9 cellular contexts compared by ENCODE assay signal in the genomic region with DNA sequence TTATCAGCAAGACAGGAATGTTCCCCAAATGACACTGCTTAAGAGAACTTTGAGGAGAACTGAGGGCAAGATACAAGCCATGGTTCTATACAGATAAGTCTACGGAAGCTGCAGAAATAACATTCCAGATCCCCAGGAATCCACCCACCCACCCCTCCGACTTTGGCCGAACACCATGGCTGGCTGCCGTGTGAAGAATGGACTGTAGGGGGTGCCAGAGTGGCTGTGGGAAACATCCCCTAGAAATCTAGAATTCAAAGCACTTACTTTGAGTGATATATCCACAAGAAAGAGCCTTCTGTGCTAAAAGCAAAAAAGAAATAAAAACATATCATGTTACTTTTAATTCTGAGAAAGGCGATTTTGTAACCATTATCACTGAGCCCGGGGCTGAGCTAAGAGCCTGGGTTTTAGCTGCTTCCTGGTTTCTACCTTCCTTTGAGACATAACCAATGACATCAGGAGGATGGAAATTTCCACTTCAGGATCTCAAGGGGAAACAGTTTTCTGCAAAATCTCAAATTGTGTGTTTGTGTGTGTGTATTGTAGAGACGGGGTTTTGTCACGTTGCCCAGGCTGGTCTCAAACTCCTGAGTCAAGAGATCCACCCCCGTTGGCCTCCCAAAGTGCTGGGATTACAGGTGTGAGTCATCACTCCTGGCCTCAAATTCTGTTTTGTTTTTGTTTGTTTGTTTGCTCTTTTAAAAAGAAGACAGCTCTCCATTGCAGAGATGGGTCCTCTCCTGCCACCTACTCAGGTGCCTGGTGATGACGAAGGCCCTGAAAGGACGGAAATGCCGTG. TPM values are rescaled to one million over a fixed set of nuclear protein-coding genes. Genes with fewer than 3 reads are reported as not detected.
DNase-seq lines count a peak whose midpoint lies in the region; ATAC-seq and TF ChIP-seq lines count a peak whose summit lies in the region.
"Had no signal": no experiment of that assay in that cellular context is flagged by ENCODE, and none has a peak within 500 bp of the region (broad histone marks: within the 10 kb centered on the region; RNA-seq: fewer than 3 reads in every experiment).

No MANE protein-coding gene starts in this region.

- ATAC-seq in PC-3 (no peak), GM18517 (IDR thresholded peaks at IDR 0.05; ENCODE audit: unreplicated experiment) (no peak), HG02763 (IDR thresholded peaks at IDR 0.05; ENCODE audit: unreplicated experiment) (no peak)

- BruUV-seq in PC-3 (replicated peaks; lab: Mats Ljungman, UMichigan), result no TSS peak

- H3K27me3 ChIP-seq in PC-3 (ENCODE audit: low read length), result peaks cover 6% of the 10 kb centered on the region; the same call in 1 of the 2 replicates
- H3K27me3 ChIP-seq in osteoblast (ENCODE audit: insufficient read depth, low read length), result peaks cover 21% of the 10 kb centered on the region

- H3K9ac ChIP-seq in PC-3 (ENCODE audit: low read length), result no peak overlapping the region

- H3K27me3 Mint-ChIP-seq in activated naive CD4-positive, alpha-beta T cell treated with anti-CD3 and anti-CD28 coated beads, Interleukin-2, amount 10 ng/mL, durations not matched to agents 7 days and 5 days, result peaks cover 49% of the 10 kb centered on the region

- no peak overlapping the region for H3K4me3 Mint-ChIP-seq in activated naive CD4-positive, alpha-beta T cell treated with anti-CD3 and anti-CD28 coated beads, Interleukin-2, amount 10 ng/mL, durations not matched to agents 7 days and 5 days
- H3K4me3 Mint-ChIP-seq: activated naive CD8-positive, alpha-beta T cell treated with anti-CD3 and anti-CD28 coated beads, Interleukin-2, amount 10 ng/mL, durations not matched to agents 7 days and 5 days had no signal

- POLR2A ChIA-PET in PC-3 (lab: Charles Lee; ENCODE audit: unreplicated experiment), result no interaction called here

- peak; percentile 63 for TF ChIP-seq CTCF in PC-3 (conservative IDR thresholded peaks at IDR 0.05; ENCODE audit: low read depth, low read length)
- peak; percentile 77 for TF ChIP-seq CTCF in epithelial cell of proximal tubule (conservative IDR thresholded peaks at IDR 0.05; ENCODE audit: low read depth, low read length)
- TF ChIP-seq CTCF in osteoblast (IDR thresholded peaks at IDR 0.05; ENCODE audit: extremely low read depth, low read depth, low read length), result peak; percentile 68

- no peaks in the 10 kb centered on the region for H3K9me3 Mint-ChIP-seq in activated naive CD4-positive, alpha-beta T cell treated with anti-CD3 and anti-CD28 coated beads, Interleukin-2, amount 10 ng/mL, durations not matched to agents 7 days and 5 days
- H3K9me3 Mint-ChIP-seq: activated naive CD8-positive, alpha-beta T cell treated with anti-CD3 and anti-CD28 coated beads, Interleukin-2, amount 10 ng/mL, durations not matched to agents 7 days and 5 days had no signal

- peak; percentile 40 for DNase-seq in activated naive CD4-positive, alpha-beta T cell treated with anti-CD3 and anti-CD28 coated beads, Interleukin-2, amount 10 ng/mL, durations not matched to agents 7 days and 5 days
- no peak for DNase-seq in activated naive CD4-positive, alpha-beta T cell treated with anti-CD3 and anti-CD28 coated beads, Interleukin-2, amount 50 U/mL, for 16 hours
- DNase-seq in PC-3 (peak; percentile 29), epithelial cell of proximal tubule (ENCODE audit: low read depth) (no peak), osteoblast (ENCODE audit: insufficient read length, low spot score, missing footprints) (peak; percentile 82), activated gamma-delta T cell treated with Interleukin-2 at 50 U/mL for 16 hours (no peak)
- DNase-seq: activated naive CD8-positive, alpha-beta T cell treated with anti-CD3 and anti-CD28 coated beads, Interleukin-2, amount 10 ng/mL, durations not matched to agents 7 days and 5 days had no signal

- no peaks in the 10 kb centered on the region; the same call in 1 of the 2 replicates for H3K36me3 ChIP-seq in PC-3 (ENCODE audit: low read depth, low read length)
- no peaks in the 10 kb centered on the region for H3K36me3 ChIP-seq in osteoblast (ENCODE audit: insufficient read depth, low read length)

- H3K4me3 ChIP-seq in PC-3 (ENCODE audit: low read length) (no peak overlapping the region), epithelial cell of proximal tubule (ENCODE audit: low read depth, low read length) (no peak overlapping the region), osteoblast (ENCODE audit: insufficient read depth, low read length) (no peak overlapping the region)

- H2AFZ ChIP-seq in PC-3 (ENCODE audit: low read length) (no peak overlapping the region), osteoblast (ENCODE audit: low read length) (no peak overlapping the region)

- no peaks in the 10 kb centered on the region for H3K4me1 ChIP-seq in PC-3 (ENCODE audit: insufficient read depth, low read length)
- H3K4me1 ChIP-seq in osteoblast (ENCODE audit: insufficient read depth, low read length), result no peaks in the 10 kb centered on the region

- H3K79me2 ChIP-seq in PC-3 (ENCODE audit: low read length) (no peaks in the 10 kb centered on the region), osteoblast (ENCODE audit: insufficient read depth, low read length) (no peaks in the 10 kb centered on the region)

- no peak overlapping the region for H3K27ac Mint-ChIP-seq in activated naive CD4-positive, alpha-beta T cell treated with anti-CD3 and anti-CD28 coated beads, Interleukin-2, amount 10 ng/mL, durations not matched to agents 7 days and 5 days
- H3K27ac Mint-ChIP-seq: activated naive CD8-positive, alpha-beta T cell treated with anti-CD3 and anti-CD28 coated beads, Interleukin-2, amount 10 ng/mL, durations not matched to agents 7 days and 5 days had no signal

- H3K27ac ChIP-seq in PC-3 (ENCODE audit: low read length), result no peak overlapping the region
- H3K27ac ChIP-seq in osteoblast (ENCODE audit: low read depth, low read length), result no peak overlapping the region

- intact Hi-C loops in PC-3 (cut with micrococcal nuclease), result no loop called here

- H3K4me2 ChIP-seq in PC-3 (ENCODE audit: low read length) (no peak overlapping the region), osteoblast (ENCODE audit: insufficient read depth, low read length) (no peak overlapping the region)

- no peaks in the 10 kb centered on the region for H3K9me2 ChIP-seq in PC-3 (replicated peaks; ENCODE audit: low read length)

- CTCF ChIA-PET in activated naive CD4-positive, alpha-beta T cell treated with anti-CD3 and anti-CD28 coated beads, Interleukin-2, amount 10 ng/mL, durations not matched to agents 7 days and 5 days (lab: Charles Lee), result interaction anchor here (1.2 to 2.3 kb wide), 3 partner anchors 9 to 28 kb away, joined by 3 to 10 read pairs (median 3); no protein-coding TSS in a partner anchor
- CTCF ChIA-PET in PC-3 (lab: Charles Lee), result no interaction called here

- no peaks in the 10 kb centered on the region for H3F3A ChIP-seq in PC-3 (ENCODE audit: low read length, unreplicated experiment)

- no peaks in the 10 kb centered on the region for H3K4me1 Mint-ChIP-seq in activated naive CD4-positive, alpha-beta T cell treated with anti-CD3 and anti-CD28 coated beads, Interleukin-2, amount 10 ng/mL, durations not matched to agents 7 days and 5 days

- no peaks in the 10 kb centered on the region for H3K36me3 Mint-ChIP-seq in activated naive CD4-positive, alpha-beta T cell treated with anti-CD3 and anti-CD28 coated beads, Interleukin-2, amount 10 ng/mL, durations not matched to agents 7 days and 5 days
- H3K36me3 Mint-ChIP-seq: activated naive CD8-positive, alpha-beta T cell treated with anti-CD3 and anti-CD28 coated beads, Interleukin-2, amount 10 ng/mL, durations not matched to agents 7 days and 5 days had no signal

- H3K9me3 ChIP-seq in PC-3 (ENCODE audit: low read length) (no peaks in the 10 kb centered on the region), osteoblast (ENCODE audit: low read depth, low read length) (no peaks in the 10 kb centered on the region)

- H4K20me1 ChIP-seq in PC-3 (ENCODE audit: low read length), result no peaks in the 10 kb centered on the region
- no peaks in the 10 kb centered on the region for H4K20me1 ChIP-seq in osteoblast (ENCODE audit: insufficient read depth, low read length)

RNA-seq across cellular contexts. Expression of gene GGTA1, which starts 36.4 kb away (rescaled TPM):
- total RNA-seq in PC-3 (2014; rRNA removed), result not detected in 2 replicates
- total RNA-seq in epithelial cell of proximal tubule, result 0.14 TPM in 1 of 2 replicates, not detected in the other
- total RNA-seq in osteoblast, result not detected in 2 replicates
- total RNA-seq: activated naive CD8-positive, alpha-beta T cell treated with anti-CD3 and anti-CD28 coated beads, Interleukin-2, amount 10 ng/mL, durations not matched to agents 7 days and 5 days had no signal

Comparison
In these comparisons a context has a peak if more than half of its experiments do, and no peak if none do; other contexts are left out.
1. DNase-seq: peak in activated naive CD4-positive, alpha-beta T cell treated with anti-CD3 and anti-CD28 coated beads, Interleukin-2, amount 10 ng/mL, durations not matched to agents 7 days and 5 days (single experiment), PC-3 (single experiment) and osteoblast (single experiment); none in activated naive CD4-positive, alpha-beta T cell treated with anti-CD3 and anti-CD28 coated beads, Interleukin-2, amount 50 U/mL, for 16 hours (single experiment), epithelial cell of proximal tubule (single experiment) and activated gamma-delta T cell treated with Interleukin-2 at 50 U/mL for 16 hours (single experiment).
2. Peak in every context shown above with its lines, with median percentiles within 50 percentile points of each other: CTCF ChIP-seq.